In genomic region chr7:6367701-6368211, GRCh38 we compare ENCODE assay signal across 1 cellular context.
A peak's percentile ranks its signal among the peaks of the same experiment; 100 is the strongest.
TF ChIP-seq lines count a peak whose summit lies in the region.

No MANE protein-coding gene starts in this region.

TF ChIP-seq in K562, 482 proteins besides CTCF, POLR2A, EP300 and RAD21 (continued from another document and continues in another):
- TF ChIP-seq DPF2 (IDR thresholded peaks at IDR 0.05) (0 out of 2 replicates have a peak, but pooled peaks have one; percentile 31), KLF10 (CRISPR knock-in tag; IDR thresholded peaks at IDR 0.05) (no peak), FOXJ2 (tag; IDR thresholded peaks at IDR 0.05) (no peak), HDGF (IDR thresholded peaks at IDR 0.05) (no peak), NR2F6 (CRISPR knock-in tag; IDR thresholded peaks at IDR 0.05) (no peak), MAFK (IDR thresholded peaks at IDR 0.05; ENCODE audit: low read length) (no peak), NFXL1 (CRISPR knock-in tag; IDR thresholded peaks at IDR 0.05) (no peak), ZKSCAN1 (IDR thresholded peaks at IDR 0.05; ENCODE audit: low read depth, low read length) (no peak), CSDE1 (IDR thresholded peaks at IDR 0.05) (no peak), PHTF2 (CRISPR knock-in tag; IDR thresholded peaks at IDR 0.05) (no peak), STAT6 (CRISPR knock-in tag; IDR thresholded peaks at IDR 0.05) (no peak), SLC30A9 (CRISPR knock-in tag; IDR thresholded peaks at IDR 0.05) (no peak), NFE2L1 (tag; IDR thresholded peaks at IDR 0.05; ENCODE audit: borderline replicate concordance, low read depth) (no peak), SRSF7 (optimal IDR thresholded peaks at IDR 0.05; ENCODE audit: low read depth, low read length) (no peak), ZNF212 (CRISPR knock-in tag; IDR thresholded peaks at IDR 0.05) (no peak), NEUROD1 (IDR thresholded peaks at IDR 0.05; ENCODE audit: borderline replicate concordance, low read depth, low read length, partially characterized antibody) (no peak), JUN (IDR thresholded peaks at IDR 0.05; ENCODE audit: borderline replicate concordance, low read depth, low read length) (no peak), JUN (CRISPR knock-in tag; IDR thresholded peaks at IDR 0.05; ENCODE audit: borderline replicate concordance) (no peak), ARHGAP35 (IDR thresholded peaks at IDR 0.05; ENCODE audit: partially characterized antibody) (no peak), COPS2 (conservative IDR thresholded peaks at IDR 0.05) (no peak), HBP1 (CRISPR knock-in tag; IDR thresholded peaks at IDR 0.05) (no peak), SMC3 (conservative IDR thresholded peaks at IDR 0.05; ENCODE audit: insufficient read depth, low read depth, low read length) (no peak), TAF1 (IDR thresholded peaks at IDR 0.05; ENCODE audit: control insufficient read depth, extremely low read depth, insufficient read depth, low read length, severe bottlenecking) (no peak), ZNF184 (CRISPR knock-in tag; IDR thresholded peaks at IDR 0.05) (no peak), ZNF140 (CRISPR knock-in tag; IDR thresholded peaks at IDR 0.05) (no peak), YY1 (IDR thresholded peaks at IDR 0.05; ENCODE audit: borderline replicate concordance in 1 of 3, control insufficient read depth in 1 of 3, extremely low read depth in 1 of 3, insufficient read depth in 3 of 3, insufficient read length in 1 of 3, insufficient replicate concordance in 2 of 3, low read depth in 1 of 3, low read length in 2 of 3) (no peak), ZNF778 (CRISPR knock-in tag; IDR thresholded peaks at IDR 0.05) (no peak), ATF3 (IDR thresholded peaks at IDR 0.05) (no peak), ATF3 (CRISPR knock-in tag; conservative IDR thresholded peaks at IDR 0.05) (no peak), ZNF217 (CRISPR knock-in tag; IDR thresholded peaks at IDR 0.05) (no peak), GABPA (tag; conservative IDR thresholded peaks at IDR 0.05; ENCODE audit: low read depth) (peak; percentile 58), EP400 (IDR thresholded peaks at IDR 0.05) (0 out of 2 replicates have a peak, but pooled peaks have one; percentile 33), ATF7 (IDR thresholded peaks at IDR 0.05) (peak; percentile 32; the same call in 1 of the 2 replicates), ILF3 (IDR thresholded peaks at IDR 0.05; ENCODE audit: borderline replicate concordance) (no peak), CHAMP1 (IDR thresholded peaks at IDR 0.05) (no peak), STAT5B (CRISPR knock-in tag; IDR thresholded peaks at IDR 0.05) (no peak), ZNF79 (CRISPR knock-in tag; IDR thresholded peaks at IDR 0.05; ENCODE audit: low read depth) (no peak)
- TF ChIP-seq, protein P1, sequence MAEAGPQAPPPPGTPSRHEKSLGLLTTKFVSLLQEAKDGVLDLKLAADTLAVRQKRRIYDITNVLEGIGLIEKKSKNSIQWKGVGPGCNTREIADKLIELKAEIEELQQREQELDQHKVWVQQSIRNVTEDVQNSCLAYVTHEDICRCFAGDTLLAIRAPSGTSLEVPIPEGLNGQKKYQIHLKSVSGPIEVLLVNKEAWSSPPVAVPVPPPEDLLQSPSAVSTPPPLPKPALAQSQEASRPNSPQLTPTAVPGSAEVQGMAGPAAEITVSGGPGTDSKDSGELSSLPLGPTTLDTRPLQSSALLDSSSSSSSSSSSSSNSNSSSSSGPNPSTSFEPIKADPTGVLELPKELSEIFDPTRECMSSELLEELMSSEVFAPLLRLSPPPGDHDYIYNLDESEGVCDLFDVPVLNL (CRISPR knock-in tag; IDR thresholded peaks at IDR 0.05; ENCODE audit: low read depth): no peak
- TF ChIP-seq, protein P2, sequence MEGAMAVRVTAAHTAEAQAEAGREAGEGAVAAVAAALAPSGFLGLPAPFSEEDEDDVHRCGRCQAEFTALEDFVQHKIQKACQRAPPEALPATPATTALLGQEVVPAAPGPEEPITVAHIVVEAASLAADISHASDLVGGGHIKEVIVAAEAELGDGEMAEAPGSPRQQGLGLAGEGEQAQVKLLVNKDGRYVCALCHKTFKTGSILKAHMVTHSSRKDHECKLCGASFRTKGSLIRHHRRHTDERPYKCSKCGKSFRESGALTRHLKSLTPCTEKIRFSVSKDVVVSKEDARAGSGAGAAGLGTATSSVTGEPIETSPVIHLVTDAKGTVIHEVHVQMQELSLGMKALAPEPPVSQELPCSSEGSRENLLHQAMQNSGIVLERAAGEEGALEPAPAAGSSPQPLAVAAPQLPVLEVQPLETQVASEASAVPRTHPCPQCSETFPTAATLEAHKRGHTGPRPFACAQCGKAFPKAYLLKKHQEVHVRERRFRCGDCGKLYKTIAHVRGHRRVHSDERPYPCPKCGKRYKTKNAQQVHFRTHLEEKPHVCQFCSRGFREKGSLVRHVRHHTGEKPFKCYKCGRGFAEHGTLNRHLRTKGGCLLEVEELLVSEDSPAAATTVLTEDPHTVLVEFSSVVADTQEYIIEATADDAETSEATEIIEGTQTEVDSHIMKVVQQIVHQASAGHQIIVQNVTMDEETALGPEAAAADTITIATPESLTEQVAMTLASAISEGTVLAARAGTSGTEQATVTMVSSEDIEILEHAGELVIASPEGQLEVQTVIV (CRISPR knock-in tag; IDR thresholded peaks at IDR 0.05; ENCODE audit: borderline replicate concordance): no peak
- TF ChIP-seq, protein P3, sequence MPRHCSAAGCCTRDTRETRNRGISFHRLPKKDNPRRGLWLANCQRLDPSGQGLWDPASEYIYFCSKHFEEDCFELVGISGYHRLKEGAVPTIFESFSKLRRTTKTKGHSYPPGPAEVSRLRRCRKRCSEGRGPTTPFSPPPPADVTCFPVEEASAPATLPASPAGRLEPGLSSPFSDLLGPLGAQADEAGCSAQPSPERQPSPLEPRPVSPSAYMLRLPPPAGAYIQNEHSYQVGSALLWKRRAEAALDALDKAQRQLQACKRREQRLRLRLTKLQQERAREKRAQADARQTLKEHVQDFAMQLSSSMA (CRISPR knock-in tag; IDR thresholded peaks at IDR 0.05): no peak
- TF ChIP-seq, protein P4, sequence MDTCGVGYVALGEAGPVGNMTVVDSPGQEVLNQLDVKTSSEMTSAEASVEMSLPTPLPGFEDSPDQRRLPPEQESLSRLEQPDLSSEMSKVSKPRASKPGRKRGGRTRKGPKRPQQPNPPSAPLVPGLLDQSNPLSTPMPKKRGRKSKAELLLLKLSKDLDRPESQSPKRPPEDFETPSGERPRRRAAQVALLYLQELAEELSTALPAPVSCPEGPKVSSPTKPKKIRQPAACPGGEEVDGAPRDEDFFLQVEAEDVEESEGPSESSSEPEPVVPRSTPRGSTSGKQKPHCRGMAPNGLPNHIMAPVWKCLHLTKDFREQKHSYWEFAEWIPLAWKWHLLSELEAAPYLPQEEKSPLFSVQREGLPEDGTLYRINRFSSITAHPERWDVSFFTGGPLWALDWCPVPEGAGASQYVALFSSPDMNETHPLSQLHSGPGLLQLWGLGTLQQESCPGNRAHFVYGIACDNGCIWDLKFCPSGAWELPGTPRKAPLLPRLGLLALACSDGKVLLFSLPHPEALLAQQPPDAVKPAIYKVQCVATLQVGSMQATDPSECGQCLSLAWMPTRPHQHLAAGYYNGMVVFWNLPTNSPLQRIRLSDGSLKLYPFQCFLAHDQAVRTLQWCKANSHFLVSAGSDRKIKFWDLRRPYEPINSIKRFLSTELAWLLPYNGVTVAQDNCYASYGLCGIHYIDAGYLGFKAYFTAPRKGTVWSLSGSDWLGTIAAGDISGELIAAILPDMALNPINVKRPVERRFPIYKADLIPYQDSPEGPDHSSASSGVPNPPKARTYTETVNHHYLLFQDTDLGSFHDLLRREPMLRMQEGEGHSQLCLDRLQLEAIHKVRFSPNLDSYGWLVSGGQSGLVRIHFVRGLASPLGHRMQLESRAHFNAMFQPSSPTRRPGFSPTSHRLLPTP (IDR thresholded peaks at IDR 0.05; ENCODE audit: borderline replicate concordance, extremely low read depth, insufficient read length): no peak
- TF ChIP-seq, protein P5, sequence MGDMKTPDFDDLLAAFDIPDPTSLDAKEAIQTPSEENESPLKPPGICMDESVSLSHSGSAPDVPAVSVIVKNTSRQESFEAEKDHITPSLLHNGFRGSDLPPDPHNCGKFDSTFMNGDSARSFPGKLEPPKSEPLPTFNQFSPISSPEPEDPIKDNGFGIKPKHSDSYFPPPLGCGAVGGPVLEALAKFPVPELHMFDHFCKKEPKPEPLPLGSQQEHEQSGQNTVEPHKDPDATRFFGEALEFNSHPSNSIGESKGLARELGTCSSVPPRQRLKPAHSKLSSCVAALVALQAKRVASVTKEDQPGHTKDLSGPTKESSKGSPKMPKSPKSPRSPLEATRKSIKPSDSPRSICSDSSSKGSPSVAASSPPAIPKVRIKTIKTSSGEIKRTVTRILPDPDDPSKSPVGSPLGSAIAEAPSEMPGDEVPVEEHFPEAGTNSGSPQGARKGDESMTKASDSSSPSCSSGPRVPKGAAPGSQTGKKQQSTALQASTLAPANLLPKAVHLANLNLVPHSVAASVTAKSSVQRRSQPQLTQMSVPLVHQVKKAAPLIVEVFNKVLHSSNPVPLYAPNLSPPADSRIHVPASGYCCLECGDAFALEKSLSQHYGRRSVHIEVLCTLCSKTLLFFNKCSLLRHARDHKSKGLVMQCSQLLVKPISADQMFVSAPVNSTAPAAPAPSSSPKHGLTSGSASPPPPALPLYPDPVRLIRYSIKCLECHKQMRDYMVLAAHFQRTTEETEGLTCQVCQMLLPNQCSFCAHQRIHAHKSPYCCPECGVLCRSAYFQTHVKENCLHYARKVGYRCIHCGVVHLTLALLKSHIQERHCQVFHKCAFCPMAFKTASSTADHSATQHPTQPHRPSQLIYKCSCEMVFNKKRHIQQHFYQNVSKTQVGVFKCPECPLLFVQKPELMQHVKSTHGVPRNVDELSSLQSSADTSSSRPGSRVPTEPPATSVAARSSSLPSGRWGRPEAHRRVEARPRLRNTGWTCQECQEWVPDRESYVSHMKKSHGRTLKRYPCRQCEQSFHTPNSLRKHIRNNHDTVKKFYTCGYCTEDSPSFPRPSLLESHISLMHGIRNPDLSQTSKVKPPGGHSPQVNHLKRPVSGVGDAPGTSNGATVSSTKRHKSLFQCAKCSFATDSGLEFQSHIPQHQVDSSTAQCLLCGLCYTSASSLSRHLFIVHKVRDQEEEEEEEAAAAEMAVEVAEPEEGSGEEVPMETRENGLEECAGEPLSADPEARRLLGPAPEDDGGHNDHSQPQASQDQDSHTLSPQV (IDR thresholded peaks at IDR 0.05): peak; percentile 56; the same call in 1 of the 2 replicates
- TF ChIP-seq, protein P6, sequence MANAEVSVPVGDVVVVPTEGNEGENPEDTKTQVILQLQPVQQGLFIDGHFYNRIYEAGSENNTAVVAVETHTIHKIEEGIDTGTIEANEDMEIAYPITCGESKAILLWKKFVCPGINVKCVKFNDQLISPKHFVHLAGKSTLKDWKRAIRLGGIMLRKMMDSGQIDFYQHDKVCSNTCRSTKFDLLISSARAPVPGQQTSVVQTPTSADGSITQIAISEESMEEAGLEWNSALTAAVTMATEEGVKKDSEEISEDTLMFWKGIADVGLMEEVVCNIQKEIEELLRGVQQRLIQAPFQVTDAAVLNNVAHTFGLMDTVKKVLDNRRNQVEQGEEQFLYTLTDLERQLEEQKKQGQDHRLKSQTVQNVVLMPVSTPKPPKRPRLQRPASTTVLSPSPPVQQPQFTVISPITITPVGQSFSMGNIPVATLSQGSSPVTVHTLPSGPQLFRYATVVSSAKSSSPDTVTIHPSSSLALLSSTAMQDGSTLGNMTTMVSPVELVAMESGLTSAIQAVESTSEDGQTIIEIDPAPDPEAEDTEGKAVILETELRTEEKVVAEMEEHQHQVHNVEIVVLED (CRISPR knock-in tag; IDR thresholded peaks at IDR 0.05): no peak
